In genomic region chr1:212945056-212945455, GRCh38 we compare ENCODE assay signal across 17 cellular contexts. TPM values are rescaled to one million over a fixed set of nuclear protein-coding genes. Genes with fewer than 3 reads are reported as not detected.
"Had no signal": no experiment of that assay in that cellular context is flagged by ENCODE, and none has a peak within 500 bp of the region (broad histone marks: within the 10 kb centered on the region; RNA-seq: fewer than 3 reads in every experiment).

No MANE protein-coding gene starts in this region.

- H3K27me3 ChIP-seq: hepatocyte, suprapubic skin, thyroid gland had no signal

- H3K4me1 ChIP-seq: foreskin keratinocyte, psoas muscle had no signal

- H3K79me2 ChIP-seq: hepatocyte had no signal

- H3K27ac ChIP-seq: foreskin keratinocyte, hepatocyte, psoas muscle, sigmoid colon, skin epidermis, suprapubic skin, thyroid gland had no signal

- H3K36me3 ChIP-seq: sigmoid colon, suprapubic skin, thyroid gland had no signal

- H3K9me3 ChIP-seq: suprapubic skin, thyroid gland had no signal

- H3K4me2 ChIP-seq: hepatocyte had no signal

- H2AFZ ChIP-seq: hepatocyte had no signal

- ATAC-seq: foreskin keratinocyte; left cardiac atrium; naive thymus-derived CD4-positive, alpha-beta T cell; psoas muscle; stimulated activated naive CD8-positive, alpha-beta T cell treated with anti-CD3 and anti-CD28 coated beads, Interleukin-15, Interleukin-2, amounts not matched to agents 100 U/mL and 50 U/mL, for 24 hours had no signal

- FAIRE-seq: colon, kidney, urothelium cell line had no signal

- H3K4me3 ChIP-seq: hepatocyte, psoas muscle, sigmoid colon, skin epidermis, suprapubic skin, thyroid gland had no signal

- DNase-seq: foreskin keratinocyte; head of caudate nucleus; kidney; left cardiac atrium; naive thymus-derived CD4-positive, alpha-beta T cell; nephron progenitor cell; psoas muscle; retina; sigmoid colon; stimulated activated CD4-positive, alpha-beta T cell treated with anti-CD3 and anti-CD28 coated beads, Interleukin-2, amount 100 ng/mL, for 24 hours; stimulated activated naive CD8-positive, alpha-beta T cell treated with anti-CD3 and anti-CD28 coated beads, Interleukin-15, Interleukin-2, amounts not matched to agents 100 U/mL and 50 U/mL, for 24 hours; thyroid gland had no signal

RNA-seq across cellular contexts. Expression of gene VASH2, which starts 5.3 kb away (rescaled TPM):
- polyA plus RNA-seq: naive thymus-derived CD4-positive, alpha-beta T cell had no signal
